ENCODE assay signal across 15 cellular contexts in genomic region chr19:1749373-1750342, GRCh38. TPM values are rescaled to one million over a fixed set of nuclear protein-coding genes. Genes with fewer than 3 reads are reported as not detected.
DNase-seq lines count a peak whose midpoint lies in the region; ATAC-seq and TF ChIP-seq lines count a peak whose summit lies in the region.
"Had no signal": no experiment of that assay in that cellular context is flagged by ENCODE, and none has a peak within 500 bp of the region (broad histone marks: within the 10 kb centered on the region; RNA-seq: fewer than 3 reads in every experiment).

No MANE protein-coding gene starts in this region.

- peaks cover 78% of the 10 kb centered on the region for H3K27me3 ChIP-seq in hepatocyte
- peaks cover 2 to 85% (median 62%) of the 10 kb centered on the region in 4 donors for H3K27me3 ChIP-seq in upper lobe of left lung
- H3K27me3 ChIP-seq in thyroid gland = peaks cover 43% of the 10 kb centered on the region

- 11% methylated on average over 57 of the region's 99 CpGs for WGBS in hepatocyte (ENCODE audit: low lambda C conversion rate, missing lambda C conversion rate)
- 2 to 4% methylated on average over 25 to 43 of the region's 99 CpGs for WGBS in upper lobe of left lung, 2 donors
- WGBS in thyroid gland, 2 donors = 4 to 6% methylated on average over 19 to 41 of the region's 99 CpGs

- intact Hi-C loops in Right ventricle myocardium inferior (cut with DNase I) (no loop called here), Right ventricle myocardium superior (cut with DNase I) (no loop called here), posterior vena cava (cut with DNase I) (loop anchor here in 1 of 2 donors (1.0 kb wide), 1 partner anchor 48 kb away; no protein-coding TSS in a partner anchor), thyroid gland (cut with DNase I) (no loop called here)

- no peaks in the 10 kb centered on the region for H3K9me2 ChIP-seq in hepatocyte (replicated peaks; ENCODE audit: insufficient read depth)

- DNase-seq in Right ventricle myocardium inferior (ENCODE audit: missing footprints) = peak; percentile 11
- DNase-seq in Right ventricle myocardium superior = no peak
- DNase-seq in T-helper 17 cell = no peak
- DNase-seq in hepatocyte (ENCODE audit: low spot score) = no peak
- peak in 1 of 2 donors; percentile 83 for DNase-seq in upper lobe of left lung
- no peak for DNase-seq in posterior vena cava (ENCODE audit: low spot score)
- no peak for DNase-seq in thyroid gland
- DNase-seq: activated CD4-positive, alpha-beta memory T cell treated with anti-CD3 and anti-CD28 coated beads, Interleukin-2, amount 10 ng/mL, durations not matched to agents 7 days and 5 days; hypothalamus; NCI-H187 treated with DMSO at 0.1 percent for 48 hours; NK-92 treated with Interleukin-12 subunit alpha and Interleukin-12 subunit beta, amount 100 ng/mL, for 24 hours; upper lobe of right lung had no signal

- no peaks in the 10 kb centered on the region for H4K20me1 ChIP-seq in hepatocyte (ENCODE audit: insufficient read depth, poor library complexity, severe bottlenecking)

- H3K36me3 Mint-ChIP-seq in T-helper 17 cell (ENCODE audit: low read depth) = no peaks in the 10 kb centered on the region

- peak overlapping the region; percentile 71 for H3K4me2 ChIP-seq in hepatocyte

- peaks cover 10% of the 10 kb centered on the region for H3K4me1 Mint-ChIP-seq in T-helper 17 cell

- no peak for TF ChIP-seq EP300 in upper lobe of left lung (IDR thresholded peaks at IDR 0.05)

- H3K4me1 ChIP-seq in hepatocyte (ENCODE audit: insufficient read depth) (peaks cover 20% of the 10 kb centered on the region), upper lobe of left lung (peaks cover 23 to 50% (median 27%) of the 10 kb centered on the region in 4 donors), thyroid gland (peaks cover 9 to 40% of the 10 kb centered on the region in 2 donors)

- H3K9me3 ChIP-seq in T-helper 17 cell (ENCODE audit: control insufficient read depth, low read length, poor library complexity, severe bottlenecking) (no peaks in the 10 kb centered on the region), hepatocyte (ENCODE audit: low read depth) (no peaks in the 10 kb centered on the region), upper lobe of left lung (no peaks in the 10 kb centered on the region), thyroid gland (no peaks in the 10 kb centered on the region)
- H3K9me3 ChIP-seq: upper lobe of right lung had no signal

- H3K27ac ChIP-seq in hepatocyte (no peak overlapping the region), upper lobe of left lung (no peak overlapping the region), thyroid gland (no peak overlapping the region)
- H3K27ac ChIP-seq: upper lobe of right lung had no signal

- TF ChIP-seq CTCF in hepatocyte (IDR thresholded peaks at IDR 0.05; ENCODE audit: poor library complexity) = no peak
- no peak for TF ChIP-seq CTCF in upper lobe of left lung (IDR thresholded peaks at IDR 0.05)
- TF ChIP-seq CTCF in thyroid gland (IDR thresholded peaks at IDR 0.05) = no peak

- no peak for TF ChIP-seq POLR2A in upper lobe of left lung (IDR thresholded peaks at IDR 0.05)
- TF ChIP-seq POLR2A in thyroid gland (IDR thresholded peaks at IDR 0.05) = no peak

- ATAC-seq in Right ventricle myocardium inferior = no peak
- ATAC-seq in Right ventricle myocardium superior (ENCODE audit: poor library complexity) = no peak
- no peak for ATAC-seq in T-helper 17 cell
- ATAC-seq in upper lobe of left lung (ENCODE audit: low FRiP score in 2 of 2) = no peak
- ATAC-seq in HG02870 (IDR thresholded peaks at IDR 0.05; ENCODE audit: unreplicated experiment) = no peak
- ATAC-seq: upper lobe of right lung had no signal

- H3K4me3 Mint-ChIP-seq in T-helper 17 cell = peak overlapping the region; percentile 77
- H3K4me3 Mint-ChIP-seq: activated CD4-positive, alpha-beta memory T cell treated with anti-CD3 and anti-CD28 coated beads, Interleukin-2, amount 10 ng/mL, durations not matched to agents 7 days and 5 days; T-helper 1 cell treated with Interleukin-12 subunit alpha and Interleukin-12 subunit beta and Interleukin-4 antibody, amounts not matched to agents 30 μg/mL and 1 μg/mL, for 36 hours had no signal

- H2AFZ ChIP-seq in hepatocyte = peak overlapping the region; percentile 40

- peaks cover 31% of the 10 kb centered on the region for H3K27me3 Mint-ChIP-seq in T-helper 17 cell

- H3K4me3 ChIP-seq in hepatocyte (no peak overlapping the region), upper lobe of left lung (peak overlapping the region in 3 of 4 donors; percentile 0 to 22 (median 13)), thyroid gland (replicated peaks in 1 of 3) (no peak overlapping the region)
- H3K4me3 ChIP-seq: upper lobe of right lung had no signal

- no peaks in the 10 kb centered on the region for H3K79me2 ChIP-seq in hepatocyte

- H3K27ac Mint-ChIP-seq in T-helper 17 cell = no peak overlapping the region
- H3K27ac Mint-ChIP-seq: activated CD4-positive, alpha-beta memory T cell treated with anti-CD3 and anti-CD28 coated beads, Interleukin-2, amount 10 ng/mL, durations not matched to agents 7 days and 5 days; T-helper 1 cell treated with Interleukin-12 subunit alpha and Interleukin-12 subunit beta and Interleukin-4 antibody, amounts not matched to agents 30 μg/mL and 1 μg/mL, for 36 hours had no signal

- no peaks in the 10 kb centered on the region for H3K36me3 ChIP-seq in hepatocyte (replicated peaks; ENCODE audit: insufficient read depth, low read depth)
- H3K36me3 ChIP-seq in upper lobe of left lung = no peaks in the 10 kb centered on the region
- H3K36me3 ChIP-seq in thyroid gland = no peaks in the 10 kb centered on the region
- H3K36me3 ChIP-seq: upper lobe of right lung had no signal

RNA-seq across cellular contexts. Expression of gene ONECUT3, which starts 3.6 kb away (rescaled TPM):
- total RNA-seq in Right ventricle myocardium inferior (not detected), Right ventricle myocardium superior (not detected), T-helper 17 cell (not detected), hepatocyte (0.03 and 0.08 TPM in 2 replicates), upper lobe of left lung (not detected), posterior vena cava (not detected), thyroid gland (not detected)
- polyA plus RNA-seq in hepatocyte = 0.06 and 0.09 TPM in 2 replicates
- total RNA-seq: activated CD4-positive, alpha-beta memory T cell treated with anti-CD3 and anti-CD28 coated beads, Interleukin-2, amount 10 ng/mL, durations not matched to agents 7 days and 5 days; upper lobe of right lung had no signal
- polyA plus RNA-seq: BJ had no signal

Comparison
In these comparisons a context has a peak if more than half of its experiments do, and no peak if none do; other contexts are left out.
1. H3K4me3 ChIP-seq: peak in upper lobe of left lung (3 of 4); none in hepatocyte (single experiment) and thyroid gland (0 of 3).